In genomic region chr18:45268583-45268982, GRCh38 we compare ENCODE assay signal across 20 cellular contexts.
DNase-seq lines count a peak whose midpoint lies in the region; ATAC-seq and TF ChIP-seq lines count a peak whose summit lies in the region.
"Had no signal": no experiment of that assay in that cellular context is flagged by ENCODE, and none has a peak within 500 bp of the region (broad histone marks: within the 10 kb centered on the region; RNA-seq: fewer than 3 reads in every experiment).

No MANE protein-coding gene starts in this region.

- no peaks in the 10 kb centered on the region for H3K27me3 ChIP-seq in trophoblast cell (ENCODE audit: insufficient read depth, low read length)
- no peaks in the 10 kb centered on the region for H3K27me3 ChIP-seq in smooth muscle cell (ENCODE audit: low read depth)
- H3K27me3 ChIP-seq: BLaER1 treated with 17β-estradiol and CSF1 and Interleukin-3, amounts not matched to agents 10 nM and 100 nM had no signal

- H3K4me1 ChIP-seq in mucosa of descending colon (ENCODE audit: low read depth) (peaks cover 9% of the 10 kb centered on the region), trophoblast cell (ENCODE audit: control insufficient read depth in 1 of 2, insufficient read depth in 2 of 2, low read length in 2 of 2) (peaks cover 0 to 4% of the 10 kb centered on the region in 2 experiments), smooth muscle cell (ENCODE audit: low read depth) (no peaks in the 10 kb centered on the region)
- H3K4me1 ChIP-seq: A549; BLaER1 treated with 17β-estradiol and CSF1 and Interleukin-3, amounts not matched to agents 10 nM and 100 nM; Caco-2 had no signal

- H4K12ac ChIP-seq in trophoblast cell (ENCODE audit: low read depth, low read length) = no peak overlapping the region

- no peak overlapping the region for H2AK5ac ChIP-seq in trophoblast cell (ENCODE audit: low read length)

- no peak overlapping the region for H2BK120ac ChIP-seq in trophoblast cell (ENCODE audit: insufficient read depth, low read length, poor library complexity)

- H3K79me1 ChIP-seq in trophoblast cell (ENCODE audit: low read length) = no peaks in the 10 kb centered on the region

- H3K27ac ChIP-seq in trophoblast cell (ENCODE audit: low read depth, low read length) = no peak overlapping the region
- no peak overlapping the region for H3K27ac ChIP-seq in smooth muscle cell (ENCODE audit: low read depth)
- H3K27ac ChIP-seq: 22Rv1; A549; BLaER1 treated with 17β-estradiol and CSF1 and Interleukin-3, amounts not matched to agents 10 nM and 100 nM; C4-2B had no signal

- intact Hi-C loops in mucosa of descending colon (cut with DNase I, micrococcal nuclease) = no loop called here

- H2BK12ac ChIP-seq in trophoblast cell (ENCODE audit: low read length) = no peak overlapping the region

- H2AFZ ChIP-seq in trophoblast cell (ENCODE audit: insufficient read depth, low read length, poor library complexity) = no peak overlapping the region
- no peak overlapping the region for H2AFZ ChIP-seq in smooth muscle cell (ENCODE audit: low read depth)

- no peaks in the 10 kb centered on the region for H3K4me1 Mint-ChIP-seq in activated naive CD8-positive, alpha-beta T cell treated with anti-CD3 and anti-CD28 coated beads, Interleukin-2, amount 50 U/mL, for 24 hours
- no peaks in the 10 kb centered on the region for H3K4me1 Mint-ChIP-seq in activated naive CD8-positive, alpha-beta T cell treated with anti-CD3 and anti-CD28 coated beads for 36 hours
- H3K4me1 Mint-ChIP-seq: B cell had no signal

- no peaks in the 10 kb centered on the region for H3F3A ChIP-seq in smooth muscle cell (ENCODE audit: low read depth)

- H3K4me3 ChIP-seq in mucosa of descending colon = no peak overlapping the region
- H3K4me3 ChIP-seq in trophoblast cell (ENCODE audit: low read depth, low read length) = no peak overlapping the region
- H3K4me3 ChIP-seq in smooth muscle cell = no peak overlapping the region
- H3K4me3 ChIP-seq: A549; BLaER1 treated with 17β-estradiol and CSF1 and Interleukin-3, amounts not matched to agents 10 nM and 100 nM had no signal

- no peak overlapping the region for H3K23ac ChIP-seq in trophoblast cell (ENCODE audit: low read length)

- H3K9me3 Mint-ChIP-seq in activated naive CD8-positive, alpha-beta T cell treated with anti-CD3 and anti-CD28 coated beads, Interleukin-2, amount 50 U/mL, for 24 hours = no peaks in the 10 kb centered on the region
- no peaks in the 10 kb centered on the region for H3K9me3 Mint-ChIP-seq in activated naive CD8-positive, alpha-beta T cell treated with anti-CD3 and anti-CD28 coated beads for 36 hours
- H3K9me3 Mint-ChIP-seq: CD4-positive, alpha-beta T cell; CD8-positive, alpha-beta T cell had no signal

- no peaks in the 10 kb centered on the region for H3K9me3 ChIP-seq in mucosa of descending colon
- no peaks in the 10 kb centered on the region for H3K9me3 ChIP-seq in trophoblast cell (ENCODE audit: insufficient read depth, low read depth, low read length)
- H3K9me3 ChIP-seq in smooth muscle cell (replicated peaks; ENCODE audit: low read depth) = no peaks in the 10 kb centered on the region
- H3K9me3 ChIP-seq: A549, Caco-2 had no signal

- WGBS in trophoblast cell (ENCODE audit: extremely low coverage, insufficient coverage, insufficient read length) = no CpG with 5 or more reads among the region's 1 CpG
- 91% methylated on average over 1 of the region's 1 CpG for WGBS in smooth muscle cell (ENCODE audit: low lambda C conversion rate)

- H4K8ac ChIP-seq in trophoblast cell (ENCODE audit: low read depth, low read length) = no peak overlapping the region

- peak; percentile 10 for ATAC-seq in activated naive CD8-positive, alpha-beta T cell treated with anti-CD3 and anti-CD28 coated beads, Interleukin-2, amount 50 U/mL, for 24 hours
- ATAC-seq in mucosa of descending colon (peak; percentile 32), HG02763 (IDR thresholded peaks at IDR 0.05; ENCODE audit: unreplicated experiment) (no peak)
- ATAC-seq: A549; CD8-positive, alpha-beta T cell had no signal

- H3K14ac ChIP-seq in trophoblast cell (ENCODE audit: low read length) = no peak overlapping the region

- no peak overlapping the region for H3K4ac ChIP-seq in trophoblast cell (ENCODE audit: low read depth, low read length)

- no peaks in the 10 kb centered on the region for H3K36me3 Mint-ChIP-seq in activated naive CD8-positive, alpha-beta T cell treated with anti-CD3 and anti-CD28 coated beads, Interleukin-2, amount 50 U/mL, for 24 hours (ENCODE audit: low read depth)
- H3K36me3 Mint-ChIP-seq in activated naive CD8-positive, alpha-beta T cell treated with anti-CD3 and anti-CD28 coated beads for 36 hours = no peaks in the 10 kb centered on the region
- H3K36me3 Mint-ChIP-seq: CD8-positive, alpha-beta T cell had no signal

- H2BK5ac ChIP-seq in trophoblast cell (ENCODE audit: low read depth, low read length, poor library complexity) = no peak overlapping the region

- TF ChIP-seq CTCF in mucosa of descending colon (IDR thresholded peaks at IDR 0.05) (no peak), smooth muscle cell (IDR thresholded peaks at IDR 0.05; ENCODE audit: borderline replicate concordance, insufficient read depth, poor library complexity, severe bottlenecking) (no peak)

- H3K27ac Mint-ChIP-seq in activated naive CD8-positive, alpha-beta T cell treated with anti-CD3 and anti-CD28 coated beads, Interleukin-2, amount 50 U/mL, for 24 hours = no peak overlapping the region
- H3K27ac Mint-ChIP-seq in activated naive CD8-positive, alpha-beta T cell treated with anti-CD3 and anti-CD28 coated beads for 36 hours = no peak overlapping the region
- H3K27ac Mint-ChIP-seq: B cell; CD4-positive, alpha-beta T cell; CD8-positive, alpha-beta T cell had no signal

- no peak overlapping the region for H3K18ac ChIP-seq in trophoblast cell (ENCODE audit: low read length)

- H3K9ac ChIP-seq in trophoblast cell (ENCODE audit: low read length) (no peak overlapping the region), smooth muscle cell (ENCODE audit: low read depth) (no peak overlapping the region)
- H3K9ac ChIP-seq: BLaER1 treated with 17β-estradiol and CSF1 and Interleukin-3, amounts not matched to agents 10 nM and 100 nM had no signal

- no peak overlapping the region for H3K4me2 ChIP-seq in trophoblast cell (ENCODE audit: low read length)
- peak overlapping the region; percentile 21 for H3K4me2 ChIP-seq in smooth muscle cell
- H3K4me2 ChIP-seq: A549; BLaER1 treated with 17β-estradiol and CSF1 and Interleukin-3, amounts not matched to agents 10 nM and 100 nM had no signal

- H4K91ac ChIP-seq in trophoblast cell (ENCODE audit: low read depth, low read length) = no peak overlapping the region

- H3K4me3 Mint-ChIP-seq in activated naive CD8-positive, alpha-beta T cell treated with anti-CD3 and anti-CD28 coated beads, Interleukin-2, amount 50 U/mL, for 24 hours = no peak overlapping the region
- H3K4me3 Mint-ChIP-seq in activated naive CD8-positive, alpha-beta T cell treated with anti-CD3 and anti-CD28 coated beads for 36 hours = no peak overlapping the region
- H3K4me3 Mint-ChIP-seq: B cell; CD4-positive, alpha-beta T cell; CD8-positive, alpha-beta T cell had no signal

- DNase-seq in activated naive CD8-positive, alpha-beta T cell treated with anti-CD3 and anti-CD28 coated beads, Interleukin-2, amount 50 U/mL, for 24 hours = no peak
- no peak for DNase-seq in activated naive CD8-positive, alpha-beta T cell treated with anti-CD3 and anti-CD28 coated beads for 36 hours
- DNase-seq in mucosa of descending colon (no peak), trophoblast cell (peak; percentile 24 to 68), smooth muscle cell (lab: John Stamatoyannopoulos, UW; ENCODE audit: unreplicated experiment) (no peak), NCI-H1436 (lab: John Stamatoyannopoulos, UW) (no peak), SKM-1 (lab: John Stamatoyannopoulos, UW; ENCODE audit: unreplicated experiment) (no peak)
- DNase-seq: AML-193; Caco-2; Calu3; CD4-positive, alpha-beta T cell; CD8-positive, alpha-beta T cell; DMS79 treated with DMSO at 0.1 percent for 48 hours; GF-D8 had no signal

- no peaks in the 10 kb centered on the region for H4K20me1 ChIP-seq in smooth muscle cell (ENCODE audit: low read depth)
- H4K20me1 ChIP-seq: BLaER1 treated with 17β-estradiol and CSF1 and Interleukin-3, amounts not matched to agents 10 nM and 100 nM had no signal

- H3K27me3 Mint-ChIP-seq in activated naive CD8-positive, alpha-beta T cell treated with anti-CD3 and anti-CD28 coated beads, Interleukin-2, amount 50 U/mL, for 24 hours = peaks cover 3% of the 10 kb centered on the region
- H3K27me3 Mint-ChIP-seq in activated naive CD8-positive, alpha-beta T cell treated with anti-CD3 and anti-CD28 coated beads for 36 hours = no peaks in the 10 kb centered on the region

- H3K79me2 ChIP-seq in trophoblast cell (ENCODE audit: control insufficient read depth, insufficient read depth, low read length, poor library complexity) = no peaks in the 10 kb centered on the region
- no peaks in the 10 kb centered on the region for H3K79me2 ChIP-seq in smooth muscle cell (ENCODE audit: low read depth)

- H3K36me3 ChIP-seq in mucosa of descending colon (ENCODE audit: low read depth) = no peaks in the 10 kb centered on the region
- H3K36me3 ChIP-seq in trophoblast cell (ENCODE audit: control insufficient read depth in 1 of 2, insufficient read depth in 2 of 2, low read length in 2 of 2) = no peaks in the 10 kb centered on the region
- H3K36me3 ChIP-seq in smooth muscle cell (ENCODE audit: low read depth) = no peaks in the 10 kb centered on the region
- H3K36me3 ChIP-seq: BLaER1 treated with 17β-estradiol and CSF1 and Interleukin-3, amounts not matched to agents 10 nM and 100 nM had no signal

Comparison
In these comparisons a context has a peak if more than half of its experiments do, and no peak if none do; other contexts are left out.
1. DNase-seq: peak in trophoblast cell (2 of 2); none in activated naive CD8-positive, alpha-beta T cell treated with anti-CD3 and anti-CD28 coated beads, Interleukin-2, amount 50 U/mL, for 24 hours (single experiment), activated naive CD8-positive, alpha-beta T cell treated with anti-CD3 and anti-CD28 coated beads for 36 hours (single experiment), mucosa of descending colon (0 of 3), smooth muscle cell (single experiment), NCI-H1436 (single experiment) and SKM-1 (single experiment).